1 cellular context compared by ENCODE assay signal in genomic region chr5:55600086-55600485, GRCh38.
TF ChIP-seq lines count a peak whose summit lies in the region.

No MANE protein-coding gene starts in this region.

TF ChIP-seq in liver, 16 proteins besides CTCF, POLR2A, EP300 and RAD21 (continued from another document):
- TF ChIP-seq REST (IDR thresholded peaks at IDR 0.05) (no peak), ZBTB33 (IDR thresholded peaks at IDR 0.05) (no peak)
